In genomic region chr7:22842383-22842903, GRCh38 we compare ENCODE assay signal across 14 cellular contexts. TPM values are rescaled to one million over a fixed set of nuclear protein-coding genes. Genes with fewer than 3 reads are reported as not detected.
A peak's percentile ranks its signal among the peaks of the same experiment; 100 is the strongest.
DNase-seq lines count a peak whose midpoint lies in the region; ATAC-seq, FAIRE-seq and TF ChIP-seq lines count a peak whose summit lies in the region.
"Had no signal": no experiment of that assay in that cellular context is flagged by ENCODE, and none has a peak within 500 bp of the region (broad histone marks: within the 10 kb centered on the region; RNA-seq: fewer than 3 reads in every experiment).

No MANE protein-coding gene starts in this region.

- no peak overlapping the region for H3K9ac ChIP-seq in liver (ENCODE audit: low read depth in 1 of 2, low read length in 2 of 2)
- H3K9ac ChIP-seq in HepG2 (ENCODE audit: insufficient read depth, low read depth, low read length) = no peak overlapping the region
- H3K9ac ChIP-seq in neural progenitor cell = no peak overlapping the region

- peaks cover 8% of the 10 kb centered on the region for H3F3A ChIP-seq in neural progenitor cell (ENCODE audit: low read depth)

- TF ChIP-seq EP300 in HepG2 (IDR thresholded peaks at IDR 0.05; ENCODE audit: low read depth in 2 of 2, low read length in 2 of 2) (no peak), HepG2 (CRISPR knock-in tag; IDR thresholded peaks at IDR 0.05; ENCODE audit: borderline replicate concordance) (no peak)

- H3K27ac ChIP-seq in liver (ENCODE audit: low read depth in 1 of 2, low read length in 2 of 2) = peak overlapping the region; percentile 44 to 50
- H3K27ac ChIP-seq in HepG2 (ENCODE audit: extremely low read length, insufficient read depth, low read length) = no peak overlapping the region
- H3K27ac ChIP-seq in esophagus squamous epithelium = peak overlapping the region in 3 of 4 donors; percentile 19 to 61 (median 57)
- H3K27ac ChIP-seq in neural progenitor cell = no peak overlapping the region
- H3K27ac ChIP-seq in aorta (ENCODE audit: low read depth in 1 of 2, low read length in 2 of 2) = no peak overlapping the region
- H3K27ac ChIP-seq: neutrophil had no signal

- CTCF ChIA-PET in HepG2 (lab: Yijun Ruan, JAX; ENCODE audit: low intra/inter-chr PET ratio, low total read pairs) = no interaction called here

- H3K4me1 ChIP-seq in liver (ENCODE audit: control insufficient read depth in 4 of 4, insufficient read depth in 4 of 4, low read length in 3 of 4) = no peaks in the 10 kb centered on the region
- no peaks in the 10 kb centered on the region for H3K4me1 ChIP-seq in HepG2 (ENCODE audit: insufficient read depth, low read length)
- peaks cover 0 to 12% (median 0%) of the 10 kb centered on the region in 3 donors for H3K4me1 ChIP-seq in esophagus squamous epithelium
- H3K4me1 ChIP-seq in neural progenitor cell = peaks cover 6% of the 10 kb centered on the region
- no peaks in the 10 kb centered on the region for H3K4me1 ChIP-seq in aorta (ENCODE audit: control insufficient read depth in 1 of 2, insufficient read depth in 2 of 2, low read length in 2 of 2)

- no peaks in the 10 kb centered on the region for H3K9me3 ChIP-seq in liver (ENCODE audit: control insufficient read depth in 4 of 4, low read length in 3 of 4)
- no peaks in the 10 kb centered on the region for H3K9me3 ChIP-seq in HepG2 (ENCODE audit: low read length)
- H3K9me3 ChIP-seq in esophagus squamous epithelium = no peaks in the 10 kb centered on the region
- no peaks in the 10 kb centered on the region for H3K9me3 ChIP-seq in neural progenitor cell (ENCODE audit: low read depth)
- H3K9me3 ChIP-seq in aorta (ENCODE audit: control insufficient read depth, low read length) = no peaks in the 10 kb centered on the region
- H3K9me3 ChIP-seq: neutrophil had no signal

- H3K36me3 Mint-ChIP-seq in neural progenitor cell = no peaks in the 10 kb centered on the region
- no peaks in the 10 kb centered on the region for H3K36me3 Mint-ChIP-seq in natural killer cell treated with Interleukin-12 subunit alpha and Interleukin-12 subunit beta and Interleukin-15 and Interleukin-18, amount 100 ng/mL, for 72 hours

- no TSS peak for BruUV-seq in HepG2 (replicated peaks; lab: Mats Ljungman, UMichigan)

- POLR2A ChIA-PET in HepG2 (lab: Yijun Ruan, JAX) = no interaction called here

- 78% methylated on average over 6 of the region's 6 CpGs for WGBS in liver
- WGBS in HepG2 (ENCODE audit: low lambda C conversion rate) = 59% methylated on average over 6 of the region's 6 CpGs
- 58 to 59% methylated on average over 6 of the region's 6 CpGs for WGBS in esophagus squamous epithelium, 2 donors
- 66 to 71% methylated on average over 6 of the region's 6 CpGs for WGBS in aorta, 2 donors
- WGBS in lower leg skin, 2 donors = 60 to 61% methylated on average over 6 of the region's 6 CpGs

- H2AFZ ChIP-seq in HepG2 (ENCODE audit: low read length) (no peak overlapping the region), neural progenitor cell (replicated peaks) (peak overlapping the region; percentile 42)

- H3K4me1 Mint-ChIP-seq in neural progenitor cell = peaks cover 30% of the 10 kb centered on the region
- no peaks in the 10 kb centered on the region for H3K4me1 Mint-ChIP-seq in natural killer cell treated with Interleukin-12 subunit alpha and Interleukin-12 subunit beta and Interleukin-15 and Interleukin-18, amount 100 ng/mL, for 72 hours (ENCODE audit: low read depth in 2 of 2)

- DNase-seq in HepG2 (ENCODE audit: low spot score) = no peak
- no peak for DNase-seq in esophagus squamous epithelium (lab: John Stamatoyannopoulos, UW)
- no peak for DNase-seq in neural progenitor cell (ENCODE audit: low spot score)
- DNase-seq in aorta = no peak
- DNase-seq in lower leg skin (ENCODE audit: low spot score in 2 of 2) = no peak
- DNase-seq in natural killer cell treated with Interleukin-12 subunit alpha and Interleukin-12 subunit beta and Interleukin-15 and Interleukin-18, amount 100 ng/mL, for 72 hours (ENCODE audit: low spot score) = no peak
- DNase-seq in DMS153 treated with DMSO at 0.1 percent for 48 hours (lab: John Stamatoyannopoulos, UW; ENCODE audit: unreplicated experiment) = no peak
- DNase-seq: activated CD8-positive, alpha-beta memory T cell treated with anti-CD3 and anti-CD28 coated beads, Interleukin-2, amount 50 U/mL, for 4 hours; GDM1; NCI-H1930; stimulated activated CD4-positive, alpha-beta T cell treated with anti-CD3 and anti-CD28 coated beads, Interleukin-4, amount 100 ng/mL, for 4 hours had no signal

- H3K4me2 ChIP-seq in HepG2 (ENCODE audit: low read depth, low read length) = no peak overlapping the region
- H3K4me2 ChIP-seq in neural progenitor cell = no peak overlapping the region

- H3K4me3 ChIP-seq in liver (ENCODE audit: low read depth in 1 of 3, low read length in 3 of 3) (no peak overlapping the region), HepG2 (replicated peaks in 1 of 3; ENCODE audit: insufficient read depth in 1 of 3, low read depth in 2 of 3, low read length in 3 of 3) (no peak overlapping the region), esophagus squamous epithelium (no peak overlapping the region), neural progenitor cell (no peak overlapping the region), aorta (ENCODE audit: low read length in 2 of 2) (no peak overlapping the region), lower leg skin (ENCODE audit: low read depth, poor library complexity, severe bottlenecking) (no peak overlapping the region)

- in situ Hi-C loops in HepG2 (cut with HindIII; ENCODE audit: extremely low pct_ligation_motif_present, low pct_unique_long_range_greater_than_20kb) = no loop called here

- ATAC-seq in HepG2 (no peak), aorta (ENCODE audit: low FRiP score) (peak; percentile 40)
- ATAC-seq in natural killer cell treated with Interleukin-12 subunit alpha and Interleukin-12 subunit beta and Interleukin-15 and Interleukin-18, amount 100 ng/mL, for 72 hours = no peak

- TF ChIP-seq CTCF in liver (IDR thresholded peaks at IDR 0.05; ENCODE audit: low read depth, low read length, missing input control) (no peak), HepG2 (CRISPR knock-in tag; IDR thresholded peaks at IDR 0.05) (no peak), esophagus squamous epithelium (IDR thresholded peaks at IDR 0.05) (no peak), neural progenitor cell (IDR thresholded peaks at IDR 0.05) (no peak), lower leg skin (IDR thresholded peaks at IDR 0.05) (no peak)

- peaks cover 6% of the 10 kb centered on the region for H3K9me3 Mint-ChIP-seq in neural progenitor cell
- no peaks in the 10 kb centered on the region for H3K9me3 Mint-ChIP-seq in natural killer cell treated with Interleukin-12 subunit alpha and Interleukin-12 subunit beta and Interleukin-15 and Interleukin-18, amount 100 ng/mL, for 72 hours

- TF ChIP-seq RAD21 in liver (IDR thresholded peaks at IDR 0.05) (no peak), HepG2 (CRISPR knock-in tag; IDR thresholded peaks at IDR 0.05) (no peak)

- H4K20me1 ChIP-seq in HepG2 (ENCODE audit: insufficient read depth, low read length) = no peaks in the 10 kb centered on the region
- no peaks in the 10 kb centered on the region for H4K20me1 ChIP-seq in neural progenitor cell (ENCODE audit: low read depth)

- peak overlapping the region; percentile 70 for H3K27ac Mint-ChIP-seq in neural progenitor cell
- H3K27ac Mint-ChIP-seq in natural killer cell treated with Interleukin-12 subunit alpha and Interleukin-12 subunit beta and Interleukin-15 and Interleukin-18, amount 100 ng/mL, for 72 hours = no peak overlapping the region

- TF ChIP-seq POLR2A in HepG2 (IDR thresholded peaks at IDR 0.05; ENCODE audit: insufficient read depth in 1 of 2, low read depth in 2 of 2, low read length in 2 of 2) = no peak
- TF ChIP-seq POLR2A in esophagus squamous epithelium (IDR thresholded peaks at IDR 0.05) = no peak
- no peak for TF ChIP-seq POLR2A in lower leg skin (IDR thresholded peaks at IDR 0.05)

- H3K79me2 ChIP-seq in HepG2 (ENCODE audit: insufficient read depth, low read length) = no peaks in the 10 kb centered on the region
- no peaks in the 10 kb centered on the region for H3K79me2 ChIP-seq in neural progenitor cell (ENCODE audit: low read depth)

- H3K27me3 ChIP-seq in liver (ENCODE audit: control insufficient read depth in 4 of 4, insufficient read depth in 4 of 4, low read length in 3 of 4) = no peaks in the 10 kb centered on the region
- peaks cover 1 to 13% of the 10 kb centered on the region in 2 experiments; a peak in 4 of 5 replicates for H3K27me3 ChIP-seq in HepG2 (ENCODE audit: control insufficient read depth in 1 of 2, insufficient read depth in 2 of 2, low read length in 2 of 2)
- H3K27me3 ChIP-seq in esophagus squamous epithelium = no peaks in the 10 kb centered on the region
- H3K27me3 ChIP-seq in neural progenitor cell = no peaks in the 10 kb centered on the region
- H3K27me3 ChIP-seq in aorta (ENCODE audit: control insufficient read depth in 1 of 2, insufficient read depth in 2 of 2, low read length in 1 of 2) = peaks cover 0 to 2% of the 10 kb centered on the region in 2 donors
- H3K27me3 ChIP-seq: neutrophil had no signal

- intact Hi-C loops in HepG2 (cut with micrococcal nuclease; ENCODE audit: unreplicated experiment) (no loop called here), esophagus squamous epithelium (cut with DNase I) (no loop called here), aorta (cut with DNase I) (no loop called here), lower leg skin (cut with DNase I; ENCODE audit: low total_unique reads) (no loop called here)

- H3K4me3 Mint-ChIP-seq in neural progenitor cell = peak overlapping the region; percentile 48
- H3K4me3 Mint-ChIP-seq in natural killer cell treated with Interleukin-12 subunit alpha and Interleukin-12 subunit beta and Interleukin-15 and Interleukin-18, amount 100 ng/mL, for 72 hours = no peak overlapping the region

- peaks cover 9% of the 10 kb centered on the region for H3K27me3 Mint-ChIP-seq in neural progenitor cell (ENCODE audit: insufficient read depth, low read depth)
- H3K27me3 Mint-ChIP-seq in natural killer cell treated with Interleukin-12 subunit alpha and Interleukin-12 subunit beta and Interleukin-15 and Interleukin-18, amount 100 ng/mL, for 72 hours = peaks cover 7 to 17% of the 10 kb centered on the region in 2 donors

- no peak for FAIRE-seq in HepG2 (lab: Jason Lieb, UNC)
- FAIRE-seq: TTC549 had no signal

- H3K36me3 ChIP-seq in liver (ENCODE audit: control insufficient read depth in 4 of 4, insufficient read depth in 3 of 4, low read depth in 1 of 4, low read length in 3 of 4) (no peaks in the 10 kb centered on the region), HepG2 (replicated peaks in 1 of 2; ENCODE audit: control insufficient read depth in 1 of 2, insufficient read depth in 2 of 2, low read length in 2 of 2) (no peaks in the 10 kb centered on the region), esophagus squamous epithelium (no peaks in the 10 kb centered on the region), neural progenitor cell (no peaks in the 10 kb centered on the region), aorta (ENCODE audit: control insufficient read depth in 1 of 2, insufficient read depth in 2 of 2, low read length in 1 of 2) (no peaks in the 10 kb centered on the region)
- H3K36me3 ChIP-seq: neutrophil had no signal

RNA-seq across cellular contexts. Expression of gene TOMM7, which starts 19.8 kb away (rescaled TPM):
- total RNA-seq in liver (10 to 100 TPM; 39.2 to 73.7 TPM), HepG2 (2016; rRNA removed; fragmentation: Illumina TruSeq; extraction: Trizol) (251 and 352 TPM in 2 replicates), esophagus squamous epithelium (100 to 1,000 TPM in 2 of 4 donors, 10 to 100 TPM in 2; 73.2 to 217 (median 126) TPM), neural progenitor cell (ENCODE audit: low replicate concordance) (75.4 and 89.9 TPM in 2 replicates), aorta (100 to 1,000 TPM; 250 to 305 TPM), lower leg skin (100 to 1,000 TPM; 144 to 360 (median 193) TPM)
- polyA plus RNA-seq in liver (100 to 1,000 TPM; 200 to 271 TPM), HepG2 (2011; rRNA removed) (328 and 369 TPM in 2 replicates), aorta (1,000 to 10,000 TPM in 1 of 2 donors, 100 to 1,000 TPM in 1; 595 to 1,149 TPM)
- total RNA-seq in HepG2 (2016; cell fraction: cytosol; rRNA removed; fragmentation: Illumina TruSeq; extraction: Trizol; ENCODE audit: low read depth) = 240 and 298 TPM in 2 replicates
- total RNA-seq in HepG2 (2016; cell fraction: insoluble cytoplasmic fraction; rRNA removed; fragmentation: Illumina TruSeq; extraction: Trizol) = 254 and 324 TPM in 2 replicates
- total RNA-seq in HepG2 (2016; cell fraction: membrane; rRNA removed; fragmentation: Illumina TruSeq; extraction: Trizol) = 330 and 358 TPM in 2 replicates
- 87.9 and 93.9 TPM in 2 replicates for total RNA-seq in HepG2 (2016; cell fraction: nucleus; rRNA removed; fragmentation: Illumina TruSeq; extraction: Trizol)
- 127 and 129 TPM in 2 replicates for polyA plus RNA-seq in HepG2 (2011; cell fraction: cytosol; rRNA removed)
- polyA plus RNA-seq in HepG2 (2011; cell fraction: nucleus; rRNA removed) = 34.6 and 47.7 TPM in 2 replicates
- polyA plus RNA-seq in HepG2 (2012) = 309 and 319 TPM in 2 replicates
- 336 and 479 TPM in 2 replicates for polyA plus RNA-seq in HepG2 (2016; cell fraction: cytosol; fragmentation: Illumina TruSeq; extraction: Trizol; ENCODE audit: low read depth)
- 318 and 360 TPM in 2 replicates for polyA plus RNA-seq in HepG2 (2016; cell fraction: insoluble cytoplasmic fraction; fragmentation: Illumina TruSeq; extraction: Trizol; ENCODE audit: low read depth)
- 372 and 511 TPM in 2 replicates for polyA plus RNA-seq in HepG2 (2016; cell fraction: membrane; fragmentation: Illumina TruSeq; extraction: Trizol; ENCODE audit: low read depth)
- polyA plus RNA-seq in HepG2 (2016; cell fraction: nucleus; fragmentation: Illumina TruSeq; extraction: Trizol; ENCODE audit: insufficient read depth, low read depth) = 176 and 184 TPM in 2 replicates
- polyA minus RNA-seq in HepG2 (2011; rRNA and poly(A)+ RNA removed; ENCODE audit: low replicate concordance) = 115 and 385 TPM in 2 replicates
- polyA minus RNA-seq in HepG2 (2011; cell fraction: cytosol; rRNA and poly(A)+ RNA removed) = 16.5 and 34.8 TPM in 2 replicates
- 30.5 and 32.2 TPM in 2 replicates for polyA minus RNA-seq in HepG2 (2011; cell fraction: nucleus; rRNA and poly(A)+ RNA removed)
- 100 to 1,000 TPM; 136 to 203 TPM for total RNA-seq in natural killer cell treated with Interleukin-12 subunit alpha and Interleukin-12 subunit beta and Interleukin-15 and Interleukin-18, amount 100 ng/mL, for 72 hours

Comparison
In these comparisons a context has a peak if more than half of its experiments do, and no peak if none do; other contexts are left out.
1. H3K27ac ChIP-seq: peak in liver (2 of 2) and esophagus squamous epithelium (3 of 4); none in HepG2 (single experiment), neural progenitor cell (single experiment) and aorta (0 of 2).